ENCODE assay signal across 1 cellular context in the genomic region with DNA sequence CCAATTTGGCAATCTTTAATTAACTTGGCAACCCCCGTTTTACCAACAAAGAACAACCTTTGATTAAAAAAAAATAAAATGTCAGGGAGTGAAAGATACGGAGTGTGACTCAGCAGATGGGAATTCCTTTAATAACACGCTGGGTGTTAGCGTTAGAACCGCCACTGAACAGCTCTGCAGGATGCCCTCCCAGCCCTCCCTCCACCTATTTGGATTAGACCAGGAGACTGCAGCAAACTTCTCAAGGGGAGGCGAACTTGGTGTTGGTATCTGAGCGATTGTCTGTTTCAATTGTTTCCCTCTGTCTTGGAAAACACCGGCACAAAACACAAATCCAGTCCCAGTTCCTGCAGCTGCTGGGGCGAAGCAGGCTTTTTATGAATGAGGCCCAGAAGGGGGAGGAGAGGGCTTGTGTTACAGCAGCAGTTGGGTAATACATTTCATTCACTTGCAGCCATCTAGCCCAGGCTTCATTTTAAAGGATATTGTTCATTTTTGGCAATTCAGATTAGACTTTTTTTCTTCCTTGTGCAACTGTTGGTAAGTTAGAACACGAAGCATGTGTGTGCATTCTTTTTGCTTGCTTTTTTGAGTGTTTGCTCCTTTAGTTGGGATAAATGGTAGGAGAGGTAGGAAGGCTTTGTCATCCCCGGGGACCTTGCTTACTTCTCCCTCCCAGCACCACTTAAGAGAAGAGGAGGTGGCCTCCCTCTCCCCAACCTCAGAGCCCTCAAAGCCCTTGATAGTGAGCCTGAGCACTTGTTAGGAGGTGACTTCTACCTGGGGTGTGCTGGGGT.
TF ChIP-seq lines count a peak whose summit lies in the region.

No MANE protein-coding gene starts in this region.

TF ChIP-seq in HepG2, 621 proteins besides CTCF, POLR2A, EP300 and RAD21 (continued from another document and continues in another):
- TF ChIP-seq, protein P1, sequence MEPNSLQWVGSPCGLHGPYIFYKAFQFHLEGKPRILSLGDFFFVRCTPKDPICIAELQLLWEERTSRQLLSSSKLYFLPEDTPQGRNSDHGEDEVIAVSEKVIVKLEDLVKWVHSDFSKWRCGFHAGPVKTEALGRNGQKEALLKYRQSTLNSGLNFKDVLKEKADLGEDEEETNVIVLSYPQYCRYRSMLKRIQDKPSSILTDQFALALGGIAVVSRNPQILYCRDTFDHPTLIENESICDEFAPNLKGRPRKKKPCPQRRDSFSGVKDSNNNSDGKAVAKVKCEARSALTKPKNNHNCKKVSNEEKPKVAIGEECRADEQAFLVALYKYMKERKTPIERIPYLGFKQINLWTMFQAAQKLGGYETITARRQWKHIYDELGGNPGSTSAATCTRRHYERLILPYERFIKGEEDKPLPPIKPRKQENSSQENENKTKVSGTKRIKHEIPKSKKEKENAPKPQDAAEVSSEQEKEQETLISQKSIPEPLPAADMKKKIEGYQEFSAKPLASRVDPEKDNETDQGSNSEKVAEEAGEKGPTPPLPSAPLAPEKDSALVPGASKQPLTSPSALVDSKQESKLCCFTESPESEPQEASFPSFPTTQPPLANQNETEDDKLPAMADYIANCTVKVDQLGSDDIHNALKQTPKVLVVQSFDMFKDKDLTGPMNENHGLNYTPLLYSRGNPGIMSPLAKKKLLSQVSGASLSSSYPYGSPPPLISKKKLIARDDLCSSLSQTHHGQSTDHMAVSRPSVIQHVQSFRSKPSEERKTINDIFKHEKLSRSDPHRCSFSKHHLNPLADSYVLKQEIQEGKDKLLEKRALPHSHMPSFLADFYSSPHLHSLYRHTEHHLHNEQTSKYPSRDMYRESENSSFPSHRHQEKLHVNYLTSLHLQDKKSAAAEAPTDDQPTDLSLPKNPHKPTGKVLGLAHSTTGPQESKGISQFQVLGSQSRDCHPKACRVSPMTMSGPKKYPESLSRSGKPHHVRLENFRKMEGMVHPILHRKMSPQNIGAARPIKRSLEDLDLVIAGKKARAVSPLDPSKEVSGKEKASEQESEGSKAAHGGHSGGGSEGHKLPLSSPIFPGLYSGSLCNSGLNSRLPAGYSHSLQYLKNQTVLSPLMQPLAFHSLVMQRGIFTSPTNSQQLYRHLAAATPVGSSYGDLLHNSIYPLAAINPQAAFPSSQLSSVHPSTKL (CRISPR knock-in tag; IDR thresholded peaks at IDR 0.05) = peak; percentile 43; the same call in 1 of the 2 replicates
- TF ChIP-seq ZNF788 (CRISPR knock-in tag; IDR thresholded peaks at IDR 0.05; ENCODE audit: borderline replicate concordance) = no peak
- TF ChIP-seq ZNF143 (CRISPR knock-in tag; IDR thresholded peaks at IDR 0.05) = no peak
- no peak for TF ChIP-seq FOXA3 (CRISPR knock-in tag; IDR thresholded peaks at IDR 0.05)
- no peak for TF ChIP-seq THAP11 (CRISPR knock-in tag; IDR thresholded peaks at IDR 0.05)
- TF ChIP-seq CREB1 (IDR thresholded peaks at IDR 0.05) = no peak
- no peak for TF ChIP-seq CREB1 (CRISPR knock-in tag; IDR thresholded peaks at IDR 0.05)
- TF ChIP-seq WIZ (CRISPR knock-in tag; IDR thresholded peaks at IDR 0.05) = no peak
- 0 out of 2 replicates have a peak, but pooled peaks have one; percentile 29 for TF ChIP-seq SIX1 (CRISPR knock-in tag; IDR thresholded peaks at IDR 0.05; ENCODE audit: borderline replicate concordance)
- TF ChIP-seq TGIF2 (CRISPR knock-in tag; IDR thresholded peaks at IDR 0.05) = no peak
- TF ChIP-seq, protein P2, sequence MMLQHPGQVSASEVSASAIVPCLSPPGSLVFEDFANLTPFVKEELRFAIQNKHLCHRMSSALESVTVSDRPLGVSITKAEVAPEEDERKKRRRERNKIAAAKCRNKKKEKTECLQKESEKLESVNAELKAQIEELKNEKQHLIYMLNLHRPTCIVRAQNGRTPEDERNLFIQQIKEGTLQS (CRISPR knock-in tag; IDR thresholded peaks at IDR 0.05) = 0 out of 2 replicates have a peak, but pooled peaks have one; percentile 28
- TF ChIP-seq ZKSCAN5 (CRISPR knock-in tag; IDR thresholded peaks at IDR 0.05) = no peak
- TF ChIP-seq FOXP1 (IDR thresholded peaks at IDR 0.05) = no peak
- no peak for TF ChIP-seq FOXP1 (CRISPR knock-in tag; IDR thresholded peaks at IDR 0.05)
- TF ChIP-seq PCBP2 (optimal IDR thresholded peaks at IDR 0.05; ENCODE audit: low read depth, low read length, poor library complexity, severe bottlenecking) = no peak
- no peak for TF ChIP-seq ZNF354B (CRISPR knock-in tag; IDR thresholded peaks at IDR 0.05)
- no peak for TF ChIP-seq ZNF674 (CRISPR knock-in tag; IDR thresholded peaks at IDR 0.05; ENCODE audit: low read depth)
- TF ChIP-seq ZNF264 (CRISPR knock-in tag; IDR thresholded peaks at IDR 0.05) = no peak
- no peak for TF ChIP-seq ZNF329 (CRISPR knock-in tag; IDR thresholded peaks at IDR 0.05; ENCODE audit: low read depth)
- TF ChIP-seq ZNF24 (IDR thresholded peaks at IDR 0.05) = no peak
- TF ChIP-seq NFE2L2 (IDR thresholded peaks at IDR 0.05; ENCODE audit: low read length) = peak; percentile 46; the same call in 1 of the 2 replicates
- TF ChIP-seq ZFP90 (CRISPR knock-in tag; IDR thresholded peaks at IDR 0.05; ENCODE audit: borderline replicate concordance) = no peak
- no peak for TF ChIP-seq ZSCAN31 (CRISPR knock-in tag; IDR thresholded peaks at IDR 0.05; ENCODE audit: low read depth)
- TF ChIP-seq SAFB2 (CRISPR knock-in tag; IDR thresholded peaks at IDR 0.05; ENCODE audit: borderline replicate concordance, low read depth) = no peak
- TF ChIP-seq ZNF383 (CRISPR knock-in tag; IDR thresholded peaks at IDR 0.05; ENCODE audit: borderline replicate concordance) = no peak
- no peak for TF ChIP-seq CHCHD3 (CRISPR knock-in tag; IDR thresholded peaks at IDR 0.05)
- TF ChIP-seq RFX5 (IDR thresholded peaks at IDR 0.05; ENCODE audit: low read depth, low read length) = no peak
- TF ChIP-seq, protein P3, sequence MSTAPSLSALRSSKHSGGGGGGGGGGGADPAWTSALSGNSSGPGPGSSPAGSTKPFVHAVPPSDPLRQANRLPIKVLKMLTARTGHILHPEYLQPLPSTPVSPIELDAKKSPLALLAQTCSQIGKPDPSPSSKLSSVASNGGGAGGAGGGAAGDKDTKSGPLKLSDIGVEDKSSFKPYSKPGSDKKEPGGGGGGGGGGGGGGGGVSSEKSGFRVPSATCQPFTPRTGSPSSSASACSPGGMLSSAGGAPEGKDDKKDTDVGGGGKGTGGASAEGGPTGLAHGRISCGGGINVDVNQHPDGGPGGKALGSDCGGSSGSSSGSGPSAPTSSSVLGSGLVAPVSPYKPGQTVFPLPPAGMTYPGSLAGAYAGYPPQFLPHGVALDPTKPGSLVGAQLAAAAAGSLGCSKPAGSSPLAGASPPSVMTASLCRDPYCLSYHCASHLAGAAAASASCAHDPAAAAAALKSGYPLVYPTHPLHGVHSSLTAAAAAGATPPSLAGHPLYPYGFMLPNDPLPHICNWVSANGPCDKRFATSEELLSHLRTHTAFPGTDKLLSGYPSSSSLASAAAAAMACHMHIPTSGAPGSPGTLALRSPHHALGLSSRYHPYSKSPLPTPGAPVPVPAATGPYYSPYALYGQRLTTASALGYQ (CRISPR knock-in tag; IDR thresholded peaks at IDR 0.05) = 0 out of 2 replicates have a peak, but pooled peaks have one; percentile 25
- TF ChIP-seq, protein P4, sequence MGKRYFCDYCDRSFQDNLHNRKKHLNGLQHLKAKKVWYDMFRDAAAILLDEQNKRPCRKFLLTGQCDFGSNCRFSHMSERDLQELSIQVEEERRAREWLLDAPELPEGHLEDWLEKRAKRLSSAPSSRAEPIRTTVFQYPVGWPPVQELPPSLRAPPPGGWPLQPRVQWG (CRISPR knock-in tag; IDR thresholded peaks at IDR 0.05; ENCODE audit: borderline replicate concordance, low read depth) = no peak
- TF ChIP-seq, protein P5, sequence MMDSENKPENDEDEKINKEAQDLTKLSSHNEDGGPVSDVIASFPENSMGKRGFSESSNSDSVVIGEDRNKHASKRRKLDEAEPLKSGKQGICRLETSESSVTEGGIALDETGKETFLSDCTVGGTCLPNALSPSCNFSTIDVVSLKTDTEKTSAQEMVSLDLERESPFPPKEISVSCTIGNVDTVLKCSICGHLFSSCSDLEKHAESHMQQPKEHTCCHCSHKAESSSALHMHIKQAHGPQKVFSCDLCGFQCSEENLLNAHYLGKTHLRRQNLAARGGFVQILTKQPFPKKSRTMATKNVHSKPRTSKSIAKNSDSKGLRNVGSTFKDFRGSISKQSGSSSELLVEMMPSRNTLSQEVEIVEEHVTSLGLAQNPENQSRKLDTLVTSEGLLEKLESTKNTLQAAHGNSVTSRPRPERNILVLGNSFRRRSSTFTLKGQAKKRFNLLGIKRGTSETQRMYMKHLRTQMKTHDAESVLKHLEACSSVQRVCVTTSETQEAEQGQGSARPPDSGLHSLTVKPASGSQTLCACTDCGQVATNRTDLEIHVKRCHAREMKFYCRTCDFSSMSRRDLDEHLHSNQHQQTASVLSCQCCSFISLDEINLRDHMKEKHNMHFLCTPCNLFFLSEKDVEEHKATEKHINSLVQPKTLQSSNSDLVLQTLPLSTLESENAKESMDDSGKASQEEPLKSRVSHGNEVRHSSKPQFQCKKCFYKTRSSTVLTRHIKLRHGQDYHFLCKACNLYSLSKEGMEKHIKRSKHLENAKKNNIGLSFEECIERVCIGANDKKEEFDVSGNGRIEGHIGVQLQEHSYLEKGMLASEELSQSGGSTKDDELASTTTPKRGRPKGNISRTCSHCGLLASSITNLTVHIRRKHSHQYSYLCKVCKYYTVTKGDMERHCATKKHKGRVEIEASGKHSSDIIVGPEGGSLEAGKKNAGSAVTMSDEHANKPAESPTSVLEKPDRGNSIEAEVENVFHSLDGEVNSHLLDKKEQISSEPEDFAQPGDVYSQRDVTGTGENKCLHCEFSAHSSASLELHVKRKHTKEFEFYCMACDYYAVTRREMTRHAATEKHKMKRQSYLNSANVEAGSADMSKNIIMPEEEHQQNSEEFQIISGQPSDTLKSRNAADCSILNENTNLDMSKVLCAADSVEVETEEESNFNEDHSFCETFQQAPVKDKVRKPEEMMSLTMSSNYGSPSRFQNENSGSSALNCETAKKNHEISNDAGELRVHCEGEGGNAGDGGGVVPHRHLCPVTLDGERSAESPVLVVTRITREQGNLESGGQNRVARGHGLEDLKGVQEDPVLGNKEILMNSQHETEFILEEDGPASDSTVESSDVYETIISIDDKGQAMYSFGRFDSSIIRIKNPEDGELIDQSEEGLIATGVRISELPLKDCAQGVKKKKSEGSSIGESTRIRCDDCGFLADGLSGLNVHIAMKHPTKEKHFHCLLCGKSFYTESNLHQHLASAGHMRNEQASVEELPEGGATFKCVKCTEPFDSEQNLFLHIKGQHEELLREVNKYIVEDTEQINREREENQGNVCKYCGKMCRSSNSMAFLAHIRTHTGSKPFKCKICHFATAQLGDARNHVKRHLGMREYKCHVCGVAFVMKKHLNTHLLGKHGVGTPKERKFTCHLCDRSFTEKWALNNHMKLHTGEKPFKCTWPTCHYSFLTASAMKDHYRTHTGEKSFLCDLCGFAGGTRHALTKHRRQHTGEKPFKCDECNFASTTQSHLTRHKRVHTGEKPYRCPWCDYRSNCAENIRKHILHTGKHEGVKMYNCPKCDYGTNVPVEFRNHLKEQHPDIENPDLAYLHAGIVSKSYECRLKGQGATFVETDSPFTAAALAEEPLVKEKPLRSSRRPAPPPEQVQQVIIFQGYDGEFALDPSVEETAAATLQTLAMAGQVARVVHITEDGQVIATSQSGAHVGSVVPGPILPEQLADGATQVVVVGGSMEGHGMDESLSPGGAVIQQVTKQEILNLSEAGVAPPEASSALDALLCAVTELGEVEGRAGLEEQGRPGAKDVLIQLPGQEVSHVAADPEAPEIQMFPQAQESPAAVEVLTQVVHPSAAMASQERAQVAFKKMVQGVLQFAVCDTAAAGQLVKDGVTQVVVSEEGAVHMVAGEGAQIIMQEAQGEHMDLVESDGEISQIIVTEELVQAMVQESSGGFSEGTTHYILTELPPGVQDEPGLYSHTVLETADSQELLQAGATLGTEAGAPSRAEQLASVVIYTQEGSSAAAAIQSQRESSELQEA (CRISPR knock-in tag; IDR thresholded peaks at IDR 0.05; ENCODE audit: not compliant biosample characterization) = no peak
- TF ChIP-seq, protein P6, sequence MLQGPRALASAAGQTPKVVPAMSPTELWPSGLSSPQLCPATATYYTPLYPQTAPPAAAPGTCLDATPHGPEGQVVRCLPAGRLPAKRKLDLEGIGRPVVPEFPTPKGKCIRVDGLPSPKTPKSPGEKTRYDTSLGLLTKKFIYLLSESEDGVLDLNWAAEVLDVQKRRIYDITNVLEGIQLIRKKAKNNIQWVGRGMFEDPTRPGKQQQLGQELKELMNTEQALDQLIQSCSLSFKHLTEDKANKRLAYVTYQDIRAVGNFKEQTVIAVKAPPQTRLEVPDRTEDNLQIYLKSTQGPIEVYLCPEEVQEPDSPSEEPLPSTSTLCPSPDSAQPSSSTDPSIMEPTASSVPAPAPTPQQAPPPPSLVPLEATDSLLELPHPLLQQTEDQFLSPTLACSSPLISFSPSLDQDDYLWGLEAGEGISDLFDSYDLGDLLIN (CRISPR knock-in tag; IDR thresholded peaks at IDR 0.05; ENCODE audit: borderline replicate concordance) = no peak
- TF ChIP-seq SAP130 (CRISPR knock-in tag; IDR thresholded peaks at IDR 0.05; ENCODE audit: low read depth) = peak; percentile 13; the same call in 1 of the 2 replicates
- no peak for TF ChIP-seq ZNF713 (CRISPR knock-in tag; IDR thresholded peaks at IDR 0.05)
- peak; percentile 66 for TF ChIP-seq CEBPG (CRISPR knock-in tag; IDR thresholded peaks at IDR 0.05)
- no peak for TF ChIP-seq MBD4 (IDR thresholded peaks at IDR 0.05; ENCODE audit: borderline replicate concordance, low read length)
- TF ChIP-seq KLF16 (CRISPR knock-in tag; IDR thresholded peaks at IDR 0.05) = no peak
- TF ChIP-seq KAT8 (CRISPR knock-in tag; IDR thresholded peaks at IDR 0.05) = no peak
- no peak for TF ChIP-seq ZNF670 (CRISPR knock-in tag; IDR thresholded peaks at IDR 0.05; ENCODE audit: borderline replicate concordance)
- no peak for TF ChIP-seq HNF4A (CRISPR knock-in tag; IDR thresholded peaks at IDR 0.05)
- no peak for TF ChIP-seq MED8 (CRISPR knock-in tag; IDR thresholded peaks at IDR 0.05; ENCODE audit: insufficient replicate concordance)
- no peak for TF ChIP-seq SOX6 (IDR thresholded peaks at IDR 0.05)
- peak; percentile 26 for TF ChIP-seq SOX6 (CRISPR knock-in tag; IDR thresholded peaks at IDR 0.05)
- TF ChIP-seq SOX13 (IDR thresholded peaks at IDR 0.05) = no peak
- peak in 1 of 2 experiments; percentile 40; a peak in 1 of 4 replicates for TF ChIP-seq SOX13 (CRISPR knock-in tag; conservative IDR thresholded peaks at IDR 0.05 in 1 of 2, IDR thresholded peaks at IDR 0.05 in 1 of 2)
- TF ChIP-seq ZNF430 (CRISPR knock-in tag; IDR thresholded peaks at IDR 0.05) = no peak
- no peak for TF ChIP-seq AGO1 (IDR thresholded peaks at IDR 0.05; ENCODE audit: low read depth, low read length, poor library complexity, severe bottlenecking)
- peak; percentile 65; the same call in 1 of the 2 replicates for TF ChIP-seq FOSL1 (CRISPR knock-in tag; IDR thresholded peaks at IDR 0.05; ENCODE audit: borderline replicate concordance)
- TF ChIP-seq FOXJ3 (CRISPR knock-in tag; IDR thresholded peaks at IDR 0.05; ENCODE audit: borderline replicate concordance) = no peak
- TF ChIP-seq ZNF775 (CRISPR knock-in tag; IDR thresholded peaks at IDR 0.05; ENCODE audit: borderline replicate concordance) = no peak
